ENCODE assay signal across 1 cellular context in the genomic region with DNA sequence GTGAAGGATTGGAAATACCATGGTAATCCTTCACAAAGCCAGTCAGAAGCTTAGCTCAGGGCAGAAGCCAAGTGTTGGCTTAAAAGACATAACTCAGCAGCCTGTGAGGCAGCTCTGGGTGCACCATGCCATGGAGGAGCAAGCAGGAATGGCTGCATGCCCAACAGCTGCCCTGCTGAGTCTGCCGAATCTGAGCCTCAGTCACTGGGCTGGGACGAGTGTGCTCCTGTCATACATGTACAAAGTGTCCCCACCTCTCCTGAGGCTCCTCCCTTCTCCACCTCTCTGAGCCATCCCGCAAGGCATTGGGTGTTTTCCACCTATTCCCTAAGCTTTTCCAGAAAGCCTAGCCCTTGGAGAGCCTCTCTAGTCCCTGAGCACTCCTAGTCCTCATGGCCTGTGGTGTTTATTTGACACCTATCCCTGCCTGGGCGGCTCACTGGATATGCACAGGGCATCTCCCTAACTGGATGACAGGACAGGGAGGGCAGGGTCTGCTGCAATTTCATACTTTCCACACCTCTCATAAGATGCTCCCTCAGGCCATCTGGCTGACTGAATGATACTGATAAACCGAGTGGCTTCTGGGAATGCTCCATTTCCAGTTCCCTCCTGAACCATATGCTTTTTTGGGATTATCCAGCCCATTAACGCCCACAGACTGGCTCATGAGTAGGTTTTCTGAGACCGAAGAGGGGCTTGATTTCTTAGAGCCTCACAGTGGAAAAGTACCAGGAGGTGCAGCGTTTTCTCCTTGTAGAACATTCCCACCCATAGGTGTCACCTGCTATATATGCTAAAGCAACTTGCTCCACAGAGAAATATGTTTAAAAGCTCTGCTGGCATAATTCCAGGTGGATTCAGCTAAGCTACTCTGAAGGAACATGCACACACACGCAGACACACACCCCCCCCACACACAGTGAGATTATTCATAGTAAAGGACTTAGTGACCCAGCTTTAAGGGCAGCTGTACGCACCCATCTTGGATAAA.
TF ChIP-seq lines count a peak whose summit lies in the region.

No MANE protein-coding gene starts in this region.

TF ChIP-seq in H1, 55 proteins besides CTCF, POLR2A, EP300 and RAD21 (continued from another document):
- TF ChIP-seq NANOG (IDR thresholded peaks at IDR 0.05; ENCODE audit: insufficient read depth, low read depth, low read length, poor library complexity, severe bottlenecking) (no peak), JUND (IDR thresholded peaks at IDR 0.05; ENCODE audit: low read length) (no peak), SP4 (IDR thresholded peaks at IDR 0.05; ENCODE audit: low read length) (no peak), TAF1 (IDR thresholded peaks at IDR 0.05; ENCODE audit: low read depth, low read length) (no peak), JUN (IDR thresholded peaks at IDR 0.05; ENCODE audit: low read depth, low read length) (no peak), POU5F1 (IDR thresholded peaks at IDR 0.05; ENCODE audit: low read depth, low read length) (no peak), SIRT6 (IDR thresholded peaks at IDR 0.05; ENCODE audit: low read length) (no peak), NRF1 (IDR thresholded peaks at IDR 0.05; ENCODE audit: low read depth, low read length) (no peak), SP2 (IDR thresholded peaks at IDR 0.05; ENCODE audit: low read length) (no peak)
- TF ChIP-seq, protein P1, sequence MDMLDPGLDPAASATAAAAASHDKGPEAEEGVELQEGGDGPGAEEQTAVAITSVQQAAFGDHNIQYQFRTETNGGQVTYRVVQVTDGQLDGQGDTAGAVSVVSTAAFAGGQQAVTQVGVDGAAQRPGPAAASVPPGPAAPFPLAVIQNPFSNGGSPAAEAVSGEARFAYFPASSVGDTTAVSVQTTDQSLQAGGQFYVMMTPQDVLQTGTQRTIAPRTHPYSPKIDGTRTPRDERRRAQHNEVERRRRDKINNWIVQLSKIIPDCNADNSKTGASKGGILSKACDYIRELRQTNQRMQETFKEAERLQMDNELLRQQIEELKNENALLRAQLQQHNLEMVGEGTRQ (IDR thresholded peaks at IDR 0.05; ENCODE audit: low read length): no peak
TF ChIP-seq in H1: peak in this region for 0.
